In genomic region chr21:29075706-29076447, GRCh38 we compare ENCODE assay signal across 9 cellular contexts. TPM values are rescaled to one million over a fixed set of nuclear protein-coding genes. Genes with fewer than 3 reads are reported as not detected.
A peak's percentile ranks its signal among the peaks of the same experiment; 100 is the strongest.
DNase-seq lines count a peak whose midpoint lies in the region; ATAC-seq and TF ChIP-seq lines count a peak whose summit lies in the region.
"Had no signal": no experiment of that assay in that cellular context is flagged by ENCODE, and none has a peak within 500 bp of the region (broad histone marks: within the 10 kb centered on the region; RNA-seq: fewer than 3 reads in every experiment).

No MANE protein-coding gene starts in this region.

- WGBS in heart right ventricle, 2 donors = 90 to 94% methylated on average over 8 of the region's 8 CpGs

- no peak for TF ChIP-seq CTCF in heart right ventricle (IDR thresholded peaks at IDR 0.05)
- TF ChIP-seq CTCF in fibroblast of mammary gland (conservative IDR thresholded peaks at IDR 0.05; ENCODE audit: control insufficient read depth, insufficient read depth, low read depth, low read length) = no peak
- no peak for TF ChIP-seq CTCF in vagina (IDR thresholded peaks at IDR 0.05)

- TF ChIP-seq POLR2A in vagina (IDR thresholded peaks at IDR 0.05) = no peak

- peaks cover 0 to 4% (median 0%) of the 10 kb centered on the region in 9 donors for H3K36me3 ChIP-seq in heart right ventricle
- H3K36me3 ChIP-seq in vagina = no peaks in the 10 kb centered on the region

- intact Hi-C loops in heart right ventricle (cut with DNase I) (loop anchor here in 1 of 10 donors (5.0 kb wide), 1 partner anchor 226 kb away; no protein-coding TSS in a partner anchor), cardiac septum (cut with DNase I) (no loop called here), vagina (cut with DNase I) (no loop called here)

- H3K4me1 ChIP-seq in heart right ventricle (peaks cover 2 to 64% (median 36%) of the 10 kb centered on the region in 9 donors), vagina (peaks cover 30% of the 10 kb centered on the region)

- H3K27ac ChIP-seq in heart right ventricle (peak overlapping the region in 7 of 10 donors; percentile 82 to 93 (median 86)), vagina (peak overlapping the region; percentile 83)

- ATAC-seq in heart right ventricle (no peak), SK-N-SH treated with all-trans-retinoic acid at 6 μM for 48 hours (no peak), GM19023 (IDR thresholded peaks at IDR 0.05; ENCODE audit: unreplicated experiment) (no peak)

- H3K27me3 ChIP-seq in heart right ventricle = no peaks in the 10 kb centered on the region
- no peaks in the 10 kb centered on the region for H3K27me3 ChIP-seq in vagina

- DNase-seq in heart right ventricle = no peak
- no peak for DNase-seq in cardiac septum (ENCODE audit: low spot score)
- peak; percentile 50 for DNase-seq in fibroblast of mammary gland (ENCODE audit: low read depth)
- no peak for DNase-seq in vagina (ENCODE audit: extremely low spot score in 2 of 2)
- DNase-seq in stimulated activated CD4-positive, alpha-beta T cell treated with anti-CD3 and anti-CD28 coated beads, Interleukin-4, amount 100 ng/mL, for 1 hour = no peak
- DNase-seq in GDM1 (lab: John Stamatoyannopoulos, UW) = no peak
- DNase-seq: occipital lobe had no signal

- H3K4me3 ChIP-seq in heart right ventricle = peak overlapping the region in 1 of 10 donors; percentile 63
- no peak overlapping the region for H3K4me3 ChIP-seq in fibroblast of mammary gland (ENCODE audit: control insufficient read depth, low read depth, low read length)
- no peak overlapping the region for H3K4me3 ChIP-seq in vagina

- no peaks in the 10 kb centered on the region for H3K9me3 ChIP-seq in heart right ventricle
- no peaks in the 10 kb centered on the region for H3K9me3 ChIP-seq in vagina

TF ChIP-seq in SK-N-SH treated with all-trans-retinoic acid at 6 μM for 48 hours, 23 proteins besides CTCF, POLR2A, EP300 and RAD21:
- TF ChIP-seq POU6F1 (CRISPR knock-in tag; IDR thresholded peaks at IDR 0.05; ENCODE audit: borderline replicate concordance, low read depth) = 0 out of 2 replicates have a peak, but pooled peaks have one; percentile 39
- 0 out of 2 replicates have a peak, but pooled peaks have one; percentile 14 for TF ChIP-seq ISL1 (CRISPR knock-in tag; IDR thresholded peaks at IDR 0.05)
- no peak for TF ChIP-seq CSRNP3 (CRISPR knock-in tag; IDR thresholded peaks at IDR 0.05)
- no peak for TF ChIP-seq PPARA (CRISPR knock-in tag; IDR thresholded peaks at IDR 0.05; ENCODE audit: borderline replicate concordance)

RNA-seq across cellular contexts. Expression of gene CCT8, which starts 2.4 kb away (rescaled TPM):
- total RNA-seq in heart right ventricle = 100 to 1,000 TPM in 7 of 10 donors, 10 to 100 TPM in 3; 90.0 to 126 (median 112) TPM
- polyA plus RNA-seq in heart right ventricle = 100 to 1,000 TPM in 1 of 2 donors, 10 to 100 TPM in 1; 75.6 to 156 TPM
- 116 TPM for total RNA-seq in cardiac septum
- total RNA-seq in vagina = 81.3 TPM

RNA-seq across cellular contexts. Expression of gene USP16, which starts 51.4 kb away (rescaled TPM):
- 10 to 100 TPM; 28.9 to 41.8 (median 33.0) TPM for total RNA-seq in heart right ventricle
- polyA plus RNA-seq in heart right ventricle = 10 to 100 TPM; 20.3 to 23.6 TPM
- total RNA-seq in cardiac septum = 37.8 TPM
- 22.8 TPM for total RNA-seq in vagina

RNA-seq across cellular contexts. Expression of gene MAP3K7CL, which starts 54.6 kb away (rescaled TPM):
- total RNA-seq in heart right ventricle (10 to 100 TPM in 3 of 10 donors, 1 to 10 TPM in 4, under 1 TPM in 3; 0.64 to 62.1 (median 4.3) TPM), cardiac septum (85.8 TPM), vagina (6.9 TPM)
- polyA plus RNA-seq in heart right ventricle = 1 to 10 TPM; 2.6 to 3.2 TPM

RNA-seq across cellular contexts. Expression of gene RWDD2B, which starts 56.7 kb away (rescaled TPM):
- 10 to 100 TPM; 11.3 to 22.0 (median 17.9) TPM for total RNA-seq in heart right ventricle
- polyA plus RNA-seq in heart right ventricle = 10 to 100 TPM in 1 of 2 donors, 1 to 10 TPM in 1; 8.3 to 13.6 TPM
- total RNA-seq in cardiac septum = 10.3 TPM
- 9.1 TPM for total RNA-seq in vagina
